ENCODE assay signal across 9 cellular contexts in the genomic region with DNA sequence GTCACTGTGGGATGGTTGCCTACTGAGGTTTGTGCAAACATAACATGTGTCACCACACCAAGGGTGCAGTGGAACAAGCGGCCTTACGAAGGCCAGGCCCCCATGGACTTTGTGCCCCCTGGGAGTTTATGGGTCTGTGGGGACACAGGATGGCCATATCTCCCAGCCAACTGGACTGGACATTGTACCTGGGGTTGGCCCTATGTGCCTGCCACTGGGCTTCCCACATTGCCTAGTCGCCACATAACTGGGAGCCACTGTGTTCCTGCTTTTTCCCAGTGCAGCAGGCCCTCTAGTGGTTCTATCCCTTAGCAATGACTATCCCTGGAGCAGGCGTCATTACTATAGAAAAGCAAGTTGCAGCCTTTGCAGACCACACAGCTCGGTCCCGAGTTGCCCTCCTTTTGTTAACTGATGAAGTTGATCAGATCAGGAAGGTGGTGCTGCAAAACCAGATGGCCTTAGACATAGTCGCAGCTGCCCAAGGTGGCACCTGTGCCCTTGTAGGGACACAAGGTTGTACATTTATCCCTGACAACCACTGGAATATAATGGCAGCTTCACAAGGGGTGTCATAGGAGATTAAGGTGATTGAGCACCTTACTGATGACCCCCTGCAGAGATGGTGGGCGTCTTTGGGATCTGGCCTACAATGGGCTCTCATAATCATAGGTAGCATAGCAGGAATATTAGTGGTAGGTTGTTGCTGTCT. TPM values are rescaled to one million over a fixed set of nuclear protein-coding genes. Genes with fewer than 3 reads are reported as not detected.
DNase-seq lines count a peak whose midpoint lies in the region; ATAC-seq, FAIRE-seq and TF ChIP-seq lines count a peak whose summit lies in the region.
"Had no signal": no experiment of that assay in that cellular context is flagged by ENCODE, and none has a peak within 500 bp of the region (broad histone marks: within the 10 kb centered on the region; RNA-seq: fewer than 3 reads in every experiment).

No MANE protein-coding gene starts in this region.

- DNase-seq in DMS 273 treated with DMSO at 0.1 percent for 48 hours (lab: John Stamatoyannopoulos, UW) (peak; percentile 12), mesothelial cell of epicardium (ENCODE audit: low spot score in 2 of 2, unreplicated experiment in 2 of 2) (no peak), frontal cortex (ENCODE audit: low spot score in 2 of 2) (no peak)
- DNase-seq in effector memory CD8-positive, alpha-beta T cell: no peak
- DNase-seq in activated naive CD4-positive, alpha-beta T cell treated with anti-CD3 and anti-CD28 coated beads, Interleukin-2, amount 10 ng/mL, durations not matched to agents 7 days and 5 days: no peak

- peak; percentile 92 for TF ChIP-seq RAD21 in Ishikawa (IDR thresholded peaks at IDR 0.05; ENCODE audit: low read depth)

- peak; percentile 23 to 60 for TF ChIP-seq CTCF in brain (conservative IDR thresholded peaks at IDR 0.05)
- TF ChIP-seq CTCF in mesothelial cell of epicardium (IDR thresholded peaks at IDR 0.05; ENCODE audit: unreplicated experiment): peak; percentile 25

- no peak for TF ChIP-seq EP300 in Ishikawa (IDR thresholded peaks at IDR 0.05; ENCODE audit: borderline replicate concordance)

- CTCF ChIA-PET in activated naive CD4-positive, alpha-beta T cell treated with anti-CD3 and anti-CD28 coated beads, Interleukin-2, amount 10 ng/mL, durations not matched to agents 7 days and 5 days (lab: Charles Lee): interaction anchor here (0.7 to 6.5 kb wide), 4 partner anchors 146 to 279 kb away, joined by 3 to 74 read pairs (median 26); a partner anchor contains a TSS

- H3K27me3 Mint-ChIP-seq in brain (peaks cover 3% of the 10 kb centered on the region), mesothelial cell of epicardium (ENCODE audit: low read depth) (no peaks in the 10 kb centered on the region)
- H3K27me3 Mint-ChIP-seq in effector memory CD8-positive, alpha-beta T cell: no peaks in the 10 kb centered on the region
- H3K27me3 Mint-ChIP-seq in activated naive CD4-positive, alpha-beta T cell treated with anti-CD3 and anti-CD28 coated beads, Interleukin-2, amount 10 ng/mL, durations not matched to agents 7 days and 5 days: peaks cover 4% of the 10 kb centered on the region

- no peak overlapping the region for H3K27ac Mint-ChIP-seq in brain
- no peak overlapping the region for H3K27ac Mint-ChIP-seq in mesothelial cell of epicardium
- no peak overlapping the region for H3K27ac Mint-ChIP-seq in effector memory CD8-positive, alpha-beta T cell
- H3K27ac Mint-ChIP-seq in activated naive CD4-positive, alpha-beta T cell treated with anti-CD3 and anti-CD28 coated beads, Interleukin-2, amount 10 ng/mL, durations not matched to agents 7 days and 5 days: no peak overlapping the region
- H3K27ac Mint-ChIP-seq: stimulated activated effector memory CD8-positive, alpha-beta T cell treated with anti-CD3 and anti-CD28 coated beads, Interleukin-12 subunit alpha, Interleukin-12 subunit beta, amount 100 ng/mL, for 72 hours had no signal

- no peak for FAIRE-seq in frontal cortex (lab: Jason Lieb, UNC)

- no peaks in the 10 kb centered on the region for H3K9me3 Mint-ChIP-seq in brain
- no peaks in the 10 kb centered on the region for H3K9me3 Mint-ChIP-seq in mesothelial cell of epicardium
- no peaks in the 10 kb centered on the region for H3K9me3 Mint-ChIP-seq in effector memory CD8-positive, alpha-beta T cell
- H3K9me3 Mint-ChIP-seq in activated naive CD4-positive, alpha-beta T cell treated with anti-CD3 and anti-CD28 coated beads, Interleukin-2, amount 10 ng/mL, durations not matched to agents 7 days and 5 days: no peaks in the 10 kb centered on the region
- H3K9me3 Mint-ChIP-seq: stimulated activated effector memory CD8-positive, alpha-beta T cell treated with anti-CD3 and anti-CD28 coated beads, Interleukin-12 subunit alpha, Interleukin-12 subunit beta, amount 100 ng/mL, for 72 hours had no signal

- no peaks in the 10 kb centered on the region for H3K4me1 Mint-ChIP-seq in brain
- H3K4me1 Mint-ChIP-seq in mesothelial cell of epicardium: no peaks in the 10 kb centered on the region
- H3K4me1 Mint-ChIP-seq in effector memory CD8-positive, alpha-beta T cell (ENCODE audit: low read depth in 2 of 2): peaks cover 0 to 8% of the 10 kb centered on the region in 2 donors
- peaks cover 3% of the 10 kb centered on the region for H3K4me1 Mint-ChIP-seq in activated naive CD4-positive, alpha-beta T cell treated with anti-CD3 and anti-CD28 coated beads, Interleukin-2, amount 10 ng/mL, durations not matched to agents 7 days and 5 days

- no peak for ATAC-seq in effector memory CD8-positive, alpha-beta T cell (replicated peaks)
- no peak for ATAC-seq in GM19463 (IDR thresholded peaks at IDR 0.05; ENCODE audit: unreplicated experiment)
- ATAC-seq: stimulated activated effector memory CD8-positive, alpha-beta T cell treated with anti-CD3 and anti-CD28 coated beads, Interleukin-12 subunit alpha, Interleukin-12 subunit beta, amount 100 ng/mL, for 72 hours had no signal

- H3K36me3 Mint-ChIP-seq in brain: no peaks in the 10 kb centered on the region
- no peaks in the 10 kb centered on the region for H3K36me3 Mint-ChIP-seq in mesothelial cell of epicardium
- H3K36me3 Mint-ChIP-seq in effector memory CD8-positive, alpha-beta T cell (ENCODE audit: insufficient read depth): peaks cover 4% of the 10 kb centered on the region
- H3K36me3 Mint-ChIP-seq in activated naive CD4-positive, alpha-beta T cell treated with anti-CD3 and anti-CD28 coated beads, Interleukin-2, amount 10 ng/mL, durations not matched to agents 7 days and 5 days: no peaks in the 10 kb centered on the region
- H3K36me3 Mint-ChIP-seq: stimulated activated effector memory CD8-positive, alpha-beta T cell treated with anti-CD3 and anti-CD28 coated beads, Interleukin-12 subunit alpha, Interleukin-12 subunit beta, amount 100 ng/mL, for 72 hours had no signal

- peak overlapping the region in 1 of 5 experiments; percentile 62 for H3K4me3 Mint-ChIP-seq in brain
- H3K4me3 Mint-ChIP-seq in mesothelial cell of epicardium: no peak overlapping the region
- H3K4me3 Mint-ChIP-seq in effector memory CD8-positive, alpha-beta T cell: no peak overlapping the region
- H3K4me3 Mint-ChIP-seq in activated naive CD4-positive, alpha-beta T cell treated with anti-CD3 and anti-CD28 coated beads, Interleukin-2, amount 10 ng/mL, durations not matched to agents 7 days and 5 days: no peak overlapping the region
- H3K4me3 Mint-ChIP-seq: stimulated activated effector memory CD8-positive, alpha-beta T cell treated with anti-CD3 and anti-CD28 coated beads, Interleukin-12 subunit alpha, Interleukin-12 subunit beta, amount 100 ng/mL, for 72 hours had no signal

TF ChIP-seq in Ishikawa, 13 proteins besides CTCF, POLR2A, EP300 and RAD21:
- TF ChIP-seq, protein P1, sequence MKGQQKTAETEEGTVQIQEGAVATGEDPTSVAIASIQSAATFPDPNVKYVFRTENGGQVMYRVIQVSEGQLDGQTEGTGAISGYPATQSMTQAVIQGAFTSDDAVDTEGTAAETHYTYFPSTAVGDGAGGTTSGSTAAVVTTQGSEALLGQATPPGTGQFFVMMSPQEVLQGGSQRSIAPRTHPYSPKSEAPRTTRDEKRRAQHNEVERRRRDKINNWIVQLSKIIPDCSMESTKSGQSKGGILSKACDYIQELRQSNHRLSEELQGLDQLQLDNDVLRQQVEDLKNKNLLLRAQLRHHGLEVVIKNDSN (IDR thresholded peaks at IDR 0.05): no peak
- no peak for TF ChIP-seq EGR1 (IDR thresholded peaks at IDR 0.05)

RNA-seq across cellular contexts. Expression of a gene that starts 15.2 kb away (rescaled TPM):
- not detected for polyA plus RNA-seq in brain (ENCODE audit: insufficient read depth, low read depth, low replicate concordance)
- total RNA-seq in mesothelial cell of epicardium (not detected in 3 replicates), frontal cortex (not detected)

RNA-seq across cellular contexts. Expression of a gene that starts 18.5 kb away (rescaled TPM):
- polyA plus RNA-seq in brain (ENCODE audit: insufficient read depth, low read depth, low replicate concordance): not detected
- not detected in 3 replicates for total RNA-seq in mesothelial cell of epicardium
- total RNA-seq in frontal cortex: not detected

RNA-seq across cellular contexts. Expression of a gene that starts 35.1 kb away (rescaled TPM):
- not detected for polyA plus RNA-seq in brain (ENCODE audit: insufficient read depth, low read depth, low replicate concordance)
- total RNA-seq in mesothelial cell of epicardium: not detected in 3 replicates
- not detected for total RNA-seq in frontal cortex

RNA-seq across cellular contexts. Expression of a gene that starts 45.5 kb away (rescaled TPM):
- polyA plus RNA-seq in brain (ENCODE audit: insufficient read depth, low read depth, low replicate concordance): not detected
- total RNA-seq in mesothelial cell of epicardium: not detected in 3 replicates
- total RNA-seq in frontal cortex: not detected
